8 cellular contexts compared by ENCODE assay signal in the genomic region with DNA sequence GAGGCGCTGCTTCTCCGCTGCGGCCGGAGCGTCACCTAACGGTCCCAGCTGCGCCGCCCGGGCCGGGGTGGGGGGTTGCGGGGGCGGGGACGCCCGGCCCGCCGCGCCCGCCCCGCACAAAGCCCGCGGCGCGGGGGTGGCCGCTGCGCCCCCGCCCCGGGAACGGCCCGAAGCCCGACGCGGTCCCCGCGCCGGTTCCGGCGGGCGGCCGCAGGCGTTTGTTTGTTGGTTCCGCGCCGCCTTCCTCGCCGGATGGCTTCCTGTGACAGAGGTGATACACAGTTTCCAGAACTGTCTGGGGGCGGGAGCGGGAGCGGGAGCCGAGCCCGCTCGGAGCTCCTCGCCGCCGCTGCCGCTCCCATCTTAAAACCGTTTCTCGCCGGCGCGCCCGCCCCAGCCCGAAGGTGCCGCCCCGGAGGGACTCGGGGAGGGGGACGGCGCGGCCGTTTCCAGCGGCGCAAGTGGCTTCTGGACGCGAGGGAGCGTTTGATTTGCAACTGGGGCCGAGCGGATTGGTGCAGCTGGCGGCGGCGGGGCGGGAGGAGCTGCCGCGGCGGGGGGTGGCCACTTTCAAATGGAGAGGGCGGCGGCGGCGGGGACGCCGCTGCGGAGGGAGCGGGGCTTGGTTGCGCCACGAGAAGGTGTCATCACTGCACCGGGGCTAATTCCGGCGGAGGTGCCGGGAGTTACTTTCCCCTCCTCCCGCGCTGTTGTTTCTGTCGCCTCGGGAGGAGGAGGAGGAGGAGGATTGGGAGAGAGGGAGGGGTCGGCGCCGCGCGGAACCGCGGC. TPM values are rescaled to one million over a fixed set of nuclear protein-coding genes. Genes with fewer than 3 reads are reported as not detected.
A peak's percentile ranks its signal among the peaks of the same experiment; 100 is the strongest.
DNase-seq lines count a peak whose midpoint lies in the region; ATAC-seq and TF ChIP-seq lines count a peak whose summit lies in the region.

No MANE protein-coding gene starts in this region.

- H3K4me3 ChIP-seq in kidney epithelial cell (ENCODE audit: low read depth, low read length), result peak overlapping the region; percentile 53

- H3K27me3 ChIP-seq in kidney epithelial cell (ENCODE audit: control insufficient read depth, insufficient read depth, low read length), result no peaks in the 10 kb centered on the region

- DNase-seq in AG20443 (ENCODE audit: low spot score) (peak; percentile 90), NCI-H2227 treated with DMSO at 0.1 percent for 48 hours (lab: John Stamatoyannopoulos, UW) (peak; percentile 81), kidney epithelial cell (ENCODE audit: low read depth) (no peak)
- DNase-seq in activated CD4-positive, CD25-positive, alpha-beta regulatory T cell treated with anti-CD3 and anti-CD28 coated beads, Interleukin-2, amount 50 U/mL, for 16 hours (ENCODE audit: low read depth, low spot score), result peak; percentile 56
- peak; percentile 76 for DNase-seq in central memory CD4-positive, alpha-beta T cell
- DNase-seq in stimulated activated CD4-positive, alpha-beta T cell treated with anti-CD3 and anti-CD28 coated beads, Interleukin-15, amount 100 ng/mL, for 48 hours (ENCODE audit: low read depth in 2 of 2), result peak; percentile 85 to 86

- ATAC-seq in GM19025 (IDR thresholded peaks at IDR 0.05; ENCODE audit: low read depth, unreplicated experiment), result peak; percentile 49
- ATAC-seq in HG03196 (IDR thresholded peaks at IDR 0.05; ENCODE audit: unreplicated experiment), result peak; percentile 51

- no peak for TF ChIP-seq CTCF in kidney epithelial cell (IDR thresholded peaks at IDR 0.05; ENCODE audit: insufficient read depth, low read length, poor library complexity, severe bottlenecking)

- H3K36me3 ChIP-seq in kidney epithelial cell (ENCODE audit: control insufficient read depth, insufficient read depth, low read length), result no peaks in the 10 kb centered on the region

RNA-seq across cellular contexts. Expression of a gene that starts 2.3 kb away (rescaled TPM):
- total RNA-seq in kidney epithelial cell, result 16.1 and 16.9 TPM in 2 replicates
